In the genomic region with DNA sequence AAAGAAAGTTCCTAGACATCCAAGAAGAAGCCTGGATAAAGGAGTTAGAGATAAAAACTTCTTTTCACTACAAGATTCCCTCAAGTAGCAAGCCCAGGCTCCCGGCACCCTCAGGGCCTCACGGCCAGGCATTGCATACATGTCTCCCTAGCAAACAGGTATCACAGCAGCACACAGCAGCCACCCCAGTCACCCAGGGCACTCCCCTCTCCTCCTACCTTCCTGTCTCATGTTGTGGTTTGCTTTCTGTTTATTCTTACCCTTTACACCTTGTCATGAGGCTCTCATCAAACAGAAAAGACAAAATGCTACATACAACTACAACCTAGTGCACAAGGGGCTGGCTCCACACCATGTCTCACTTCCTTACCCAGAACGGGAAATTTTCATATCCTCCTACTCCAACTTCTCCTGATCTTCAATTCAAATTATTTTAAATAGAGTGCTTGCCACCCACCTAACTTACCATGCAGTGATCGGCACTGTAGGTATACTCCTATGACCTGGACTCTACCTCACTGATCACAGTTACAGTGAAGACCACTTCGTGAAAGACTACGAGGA, we compare ENCODE assay signal across 11 cellular contexts. TPM values are rescaled to one million over a fixed set of nuclear protein-coding genes. Genes with fewer than 3 reads are reported as not detected.
DNase-seq lines count a peak whose midpoint lies in the region; ATAC-seq and TF ChIP-seq lines count a peak whose summit lies in the region.
"Had no signal": no experiment of that assay in that cellular context is flagged by ENCODE, and none has a peak within 500 bp of the region (broad histone marks: within the 10 kb centered on the region; RNA-seq: fewer than 3 reads in every experiment).

No MANE protein-coding gene starts in this region.

- H3K4me3 Mint-ChIP-seq in HFFc6 = no peak overlapping the region
- no peak overlapping the region for H3K4me3 Mint-ChIP-seq in activated naive CD4-positive, alpha-beta T cell treated with anti-CD3 and anti-CD28 coated beads for 36 hours
- no peak overlapping the region for H3K4me3 Mint-ChIP-seq in osteocyte (ENCODE audit: unreplicated experiment)

- H3K36me3 Mint-ChIP-seq in HFFc6 (ENCODE audit: low read depth) (peaks cover 35% of the 10 kb centered on the region), osteocyte (ENCODE audit: unreplicated experiment) (peaks cover 37% of the 10 kb centered on the region)
- peaks cover 57% of the 10 kb centered on the region for H3K36me3 Mint-ChIP-seq in activated naive CD4-positive, alpha-beta T cell treated with anti-CD3 and anti-CD28 coated beads for 36 hours (ENCODE audit: low read depth)

- ATAC-seq in GM19035 (IDR thresholded peaks at IDR 0.05; ENCODE audit: unreplicated experiment) (no peak), GM19351 (IDR thresholded peaks at IDR 0.05; ENCODE audit: unreplicated experiment) (no peak), HG03135 (IDR thresholded peaks at IDR 0.05; ENCODE audit: unreplicated experiment) (no peak)

- H3K27ac Mint-ChIP-seq in HFFc6 (peak overlapping the region; percentile 28), osteocyte (ENCODE audit: unreplicated experiment) (peak overlapping the region; percentile 9)
- H3K27ac Mint-ChIP-seq in activated naive CD4-positive, alpha-beta T cell treated with anti-CD3 and anti-CD28 coated beads for 36 hours = peak overlapping the region; percentile 86

- TF ChIP-seq CTCF in HFFc6 (IDR thresholded peaks at IDR 0.05) (no peak), osteocyte (IDR thresholded peaks at IDR 0.05) (no peak)

- H3K9me3 Mint-ChIP-seq in HFFc6 (no peaks in the 10 kb centered on the region), osteocyte (ENCODE audit: unreplicated experiment) (no peaks in the 10 kb centered on the region)
- no peaks in the 10 kb centered on the region for H3K9me3 Mint-ChIP-seq in activated naive CD4-positive, alpha-beta T cell treated with anti-CD3 and anti-CD28 coated beads for 36 hours

- H3K27me3 Mint-ChIP-seq in HFFc6 (ENCODE audit: insufficient read depth) = peaks cover 3% of the 10 kb centered on the region
- H3K27me3 Mint-ChIP-seq in activated naive CD4-positive, alpha-beta T cell treated with anti-CD3 and anti-CD28 coated beads for 36 hours (ENCODE audit: low read depth) = no peaks in the 10 kb centered on the region
- no peaks in the 10 kb centered on the region for H3K27me3 Mint-ChIP-seq in osteocyte (ENCODE audit: unreplicated experiment)

- intact Hi-C loops in activated naive CD4-positive, alpha-beta T cell treated with anti-CD3 and anti-CD28 coated beads for 36 hours (cut with micrococcal nuclease) = loop anchor here (1.0 kb wide), 3 partner anchors 13 to 32 kb away; no protein-coding TSS in a partner anchor

- peaks cover 39% of the 10 kb centered on the region for H3K4me1 Mint-ChIP-seq in HFFc6 (ENCODE audit: low read depth)
- H3K4me1 Mint-ChIP-seq in activated naive CD4-positive, alpha-beta T cell treated with anti-CD3 and anti-CD28 coated beads for 36 hours (ENCODE audit: low read depth) = peaks cover 82% of the 10 kb centered on the region
- peaks cover 20% of the 10 kb centered on the region for H3K4me1 Mint-ChIP-seq in osteocyte (ENCODE audit: unreplicated experiment)

- no peak for DNase-seq in HFFc6
- peak; percentile 30 for DNase-seq in activated CD4-positive, alpha-beta T cell treated with anti-CD3 and anti-CD28 coated beads for 1 hour
- peak; percentile 73 for DNase-seq in activated naive CD4-positive, alpha-beta T cell treated with anti-CD3 and anti-CD28 coated beads for 36 hours
- no peak for DNase-seq in osteocyte (ENCODE audit: extremely low spot score, unreplicated experiment)
- no peak for DNase-seq in NOMO-1 (lab: John Stamatoyannopoulos, UW; ENCODE audit: unreplicated experiment in 2 of 2)
- DNase-seq: EL, NCI-H2171, posterior cingulate gyrus had no signal

- CTCF ChIA-PET in activated naive CD4-positive, alpha-beta T cell treated with anti-CD3 and anti-CD28 coated beads for 36 hours (lab: Charles Lee) = interaction anchor here (1.6 kb wide), 1 partner anchor 49 kb away, joined by 4 read pairs; no protein-coding TSS in a partner anchor

RNA-seq across cellular contexts. Expression of gene XPO6, which starts 42.7 kb away (rescaled TPM):
- 100 to 1,000 TPM; 161 to 200 (median 173) TPM for total RNA-seq in HFFc6 (2021; fragmentation: NEBNext Ultra II Directional; extraction: Animal tissue kit (Norgen Biotek cat#: 25700))
- 100 to 1,000 TPM; 215 to 229 TPM for total RNA-seq in activated naive CD4-positive, alpha-beta T cell treated with anti-CD3 and anti-CD28 coated beads for 36 hours
- 128 and 138 TPM in 2 replicates for total RNA-seq in osteocyte

Comparison
In these comparisons a context has a peak if more than half of its experiments do, and no peak if none do; other contexts are left out.
1. DNase-seq: peak in activated CD4-positive, alpha-beta T cell treated with anti-CD3 and anti-CD28 coated beads for 1 hour (single experiment) and activated naive CD4-positive, alpha-beta T cell treated with anti-CD3 and anti-CD28 coated beads for 36 hours (single experiment); none in HFFc6 (single experiment), osteocyte (single experiment) and NOMO-1 (0 of 2).
2. H3K27ac Mint-ChIP-seq: peak in every context shown above with its lines; median percentile 86 in activated naive CD4-positive, alpha-beta T cell treated with anti-CD3 and anti-CD28 coated beads for 36 hours; 28 in HFFc6; 9 in osteocyte.